ENCODE assay signal across 8 cellular contexts in the genomic region with DNA sequence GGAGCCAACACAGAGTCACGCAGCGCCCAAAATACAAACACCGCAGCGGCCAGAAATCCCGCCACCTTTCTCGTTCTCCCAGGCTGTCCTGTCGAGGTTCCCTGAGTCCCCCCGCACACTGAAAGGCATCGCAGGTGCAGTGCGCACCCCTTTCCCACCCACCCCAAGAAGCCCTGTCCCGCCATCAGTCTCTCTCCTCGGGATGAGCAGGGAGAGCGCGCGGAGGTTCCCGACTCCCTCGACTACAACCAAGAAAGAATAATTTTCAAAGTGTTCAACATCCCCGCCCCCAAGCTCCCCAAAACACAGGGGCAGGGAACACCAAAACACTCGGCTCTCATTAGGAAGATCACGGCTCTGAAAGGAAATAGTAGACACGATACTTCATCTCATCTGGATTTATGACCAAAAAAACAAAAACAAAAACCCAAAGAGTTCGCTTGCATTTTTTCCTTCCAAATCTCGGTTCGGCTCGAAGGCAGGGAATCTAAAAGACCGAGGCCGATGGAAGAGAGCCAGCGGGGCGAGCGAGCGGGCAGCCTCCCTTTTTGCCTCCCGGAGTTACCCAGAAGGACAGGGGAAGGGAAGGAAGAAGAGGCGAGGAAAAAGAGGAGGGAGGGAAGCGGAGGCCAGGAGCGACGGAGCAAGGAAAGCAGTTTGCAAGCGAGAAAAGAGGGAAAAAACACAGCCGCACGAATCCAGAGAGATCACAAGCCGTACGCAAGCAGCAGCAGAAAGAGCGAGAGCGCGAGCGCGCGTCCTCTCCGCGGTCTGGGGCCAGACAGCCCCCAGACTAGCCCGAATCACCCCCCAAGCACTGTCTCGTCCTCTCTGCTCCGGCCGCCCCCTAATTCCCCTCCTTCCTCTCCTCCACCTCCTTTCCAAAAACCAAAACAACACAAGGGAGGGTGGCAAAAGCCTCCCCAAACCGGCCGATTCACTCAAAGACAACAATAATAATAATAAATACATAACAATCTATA. TPM values are rescaled to one million over a fixed set of nuclear protein-coding genes. Genes with fewer than 3 reads are reported as not detected.
DNase-seq lines count a peak whose midpoint lies in the region; ATAC-seq and TF ChIP-seq lines count a peak whose summit lies in the region.

No MANE protein-coding gene starts in this region.

- DNase-seq in SKM-1 treated with dmso at 0.1 percent for 144 hours (lab: John Stamatoyannopoulos, UW; ENCODE audit: unreplicated experiment) (peak; percentile 39), SKM-1 (lab: John Stamatoyannopoulos, UW; ENCODE audit: unreplicated experiment) (no peak), RPMI8226 (peak; percentile 25), adipocyte (ENCODE audit: low read depth) (peak; percentile 71), cardiac septum (ENCODE audit: low spot score) (peak; percentile 87), ovary (peak; percentile 76 to 85 (median 81))

- H3K4me1 ChIP-seq in adipocyte (ENCODE audit: control insufficient read depth, insufficient read depth, low read length) (peaks cover 44% of the 10 kb centered on the region), ovary (ENCODE audit: insufficient read depth) (no peaks in the 10 kb centered on the region)

- H3K4me3 ChIP-seq in adipocyte (ENCODE audit: low read length) = peak overlapping the region; percentile 90
- peak overlapping the region; percentile 88 for H3K4me3 ChIP-seq in ovary

- peak overlapping the region; percentile 98 for H3K9ac ChIP-seq in adipocyte (ENCODE audit: low read length)

- H3K27ac ChIP-seq in ovary = peak overlapping the region; percentile 94 to 100

- TF ChIP-seq CTCF in ovary (IDR thresholded peaks at IDR 0.05) = peak in 1 of 3 donors; percentile 9

- peak; percentile 45 for TF ChIP-seq POLR2A in ovary (IDR thresholded peaks at IDR 0.05)

- ATAC-seq in GM19397 (IDR thresholded peaks at IDR 0.05; ENCODE audit: unreplicated experiment) (no peak), GM21576 (IDR thresholded peaks at IDR 0.05; ENCODE audit: unreplicated experiment) (no peak)

- H3K9me3 ChIP-seq in adipocyte (ENCODE audit: control insufficient read depth, low read length) (no peaks in the 10 kb centered on the region), ovary (no peaks in the 10 kb centered on the region)

- no peak for TF ChIP-seq EP300 in ovary (IDR thresholded peaks at IDR 0.05)

- no peaks in the 10 kb centered on the region for H3K27me3 ChIP-seq in adipocyte (replicated peaks; ENCODE audit: control insufficient read depth, insufficient read depth, low read length)
- H3K27me3 ChIP-seq in ovary = no peaks in the 10 kb centered on the region

- H3K36me3 ChIP-seq in adipocyte (ENCODE audit: control insufficient read depth, insufficient read depth, low read length, severe bottlenecking) = no peaks in the 10 kb centered on the region
- H3K36me3 ChIP-seq in ovary = no peaks in the 10 kb centered on the region

- WGBS in ovary, 3 donors = 0% methylated on average over 55 of the region's 55 CpGs

- intact Hi-C loops in cardiac septum (cut with DNase I) = loop anchor here (2.0 to 5.0 kb wide), 8 partner anchors 218 to 938 kb away; no protein-coding TSS in a partner anchor
- intact Hi-C loops in ovary (cut with DNase I) = loop anchor here (2.0 to 10.0 kb wide), 14 partner anchors 168 to 1403 kb away; partner anchors contain the start of gene LPP (in 2 of the 4)

RNA-seq across cellular contexts. Expression of gene BCL6, which starts 0.8 kb away (rescaled TPM):
- 67.4 TPM for total RNA-seq in cardiac septum
- total RNA-seq in ovary = 10 to 100 TPM; 51.6 to 91.1 (median 60.2) TPM
- polyA plus RNA-seq in ovary = 10 to 100 TPM; 46.3 to 46.8 TPM

RNA-seq across cellular contexts. Expression of gene RTP2, which starts 42.1 kb away (rescaled TPM):
- total RNA-seq in cardiac septum (not detected), ovary (not detected)
- polyA plus RNA-seq in ovary = not detected
